Comparison of ENCODE assay signal across 12 cellular contexts in the genomic region with DNA sequence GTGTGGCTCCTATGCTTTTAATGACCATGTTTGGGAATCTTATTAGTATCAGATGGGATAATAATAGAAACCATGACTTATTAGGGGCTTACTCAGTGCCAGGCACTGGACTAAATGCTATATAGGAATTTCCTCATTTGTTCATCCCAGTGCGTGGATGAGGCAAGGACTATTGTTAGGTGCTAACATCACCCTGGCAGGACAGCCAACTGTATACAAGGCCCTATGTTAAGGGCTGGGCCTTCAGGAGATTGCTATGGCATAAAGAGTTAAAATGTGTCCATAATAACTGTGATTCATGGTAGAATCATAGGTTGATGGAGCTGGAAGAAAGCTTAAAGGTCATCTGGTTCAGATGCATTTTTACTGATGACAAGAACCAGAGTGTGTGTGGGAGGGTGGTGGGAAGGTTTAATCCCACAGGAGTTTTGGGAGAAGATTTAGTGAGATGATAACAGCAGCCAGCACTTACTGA. TPM values are rescaled to one million over a fixed set of nuclear protein-coding genes. Genes with fewer than 3 reads are reported as not detected.
A peak's percentile ranks its signal among the peaks of the same experiment; 100 is the strongest.
DNase-seq lines count a peak whose midpoint lies in the region; ATAC-seq, FAIRE-seq and TF ChIP-seq lines count a peak whose summit lies in the region.
"Had no signal": no experiment of that assay in that cellular context is flagged by ENCODE, and none has a peak within 500 bp of the region (broad histone marks: within the 10 kb centered on the region; RNA-seq: fewer than 3 reads in every experiment).

No MANE protein-coding gene starts in this region.

- H3K4me2 ChIP-seq in astrocyte (ENCODE audit: low read length): peak overlapping the region; percentile 69

- H3K4me1 Mint-ChIP-seq in astrocyte (ENCODE audit: low read depth, unreplicated experiment): peaks cover 46% of the 10 kb centered on the region

- intact Hi-C loops in left ventricle myocardium superior (cut with micrococcal nuclease) (no loop called here), stomach (cut with DNase I; ENCODE audit: low total_unique reads) (no loop called here)

- H3K36me3 ChIP-seq in astrocyte (ENCODE audit: insufficient read depth, low read length) (no peaks in the 10 kb centered on the region), stomach (no peaks in the 10 kb centered on the region)

- H3K27me3 ChIP-seq in astrocyte (ENCODE audit: insufficient read depth, low read length) (no peaks in the 10 kb centered on the region), stomach (no peaks in the 10 kb centered on the region)

- DNase-seq in HCEC 1CT (peak; percentile 89), astrocyte (ENCODE audit: low read depth) (peak; percentile 83), left ventricle myocardium superior (no peak), stomach (no peak), DMS79 treated with DMSO at 0.1 percent for 48 hours (lab: John Stamatoyannopoulos, UW) (no peak), ureter (ENCODE audit: low spot score) (no peak), putamen (ENCODE audit: low spot score) (no peak), NOMO-1 (lab: John Stamatoyannopoulos, UW; ENCODE audit: unreplicated experiment in 2 of 2) (no peak)
- DNase-seq: islet precursor cell, NCI-H1105 treated with DMSO at 0.1 percent for 48 hours, retina had no signal

- H4K20me1 ChIP-seq in astrocyte (ENCODE audit: insufficient read depth, low read length): no peaks in the 10 kb centered on the region

- H3K27me3 Mint-ChIP-seq in astrocyte (ENCODE audit: low read depth, unreplicated experiment): no peaks in the 10 kb centered on the region

- no peaks in the 10 kb centered on the region for H3K9me3 ChIP-seq in astrocyte (ENCODE audit: insufficient read depth, low read depth, low read length)
- no peaks in the 10 kb centered on the region for H3K9me3 ChIP-seq in stomach

- no peak for TF ChIP-seq POLR2A in stomach (IDR thresholded peaks at IDR 0.05)

- FAIRE-seq in astrocyte (lab: Jason Lieb, UNC): peak; percentile 82
- FAIRE-seq: D721Med had no signal

- H3K4me3 Mint-ChIP-seq in astrocyte (ENCODE audit: unreplicated experiment): no peak overlapping the region

- peaks cover 43% of the 10 kb centered on the region for H3K4me1 ChIP-seq in astrocyte (ENCODE audit: insufficient read depth, low read length)
- peaks cover 32 to 55% (median 39%) of the 10 kb centered on the region in 4 donors for H3K4me1 ChIP-seq in stomach

- peak overlapping the region; percentile 95 for H3K27ac Mint-ChIP-seq in astrocyte (ENCODE audit: unreplicated experiment)

- WGBS in stomach, 5 donors: 77 to 88% (median 85%) methylated on average over 1 of the region's 1 CpG

- H2AFZ ChIP-seq in astrocyte (ENCODE audit: low read depth, low read length): no peak overlapping the region

- no peaks in the 10 kb centered on the region for H3K9me3 Mint-ChIP-seq in astrocyte (ENCODE audit: unreplicated experiment)

- peaks cover 11% of the 10 kb centered on the region for H3K79me2 ChIP-seq in astrocyte (ENCODE audit: insufficient read depth, low read length)

- H3K4me3 ChIP-seq in astrocyte (ENCODE audit: insufficient read depth, low read depth, low read length) (no peak overlapping the region), stomach (no peak overlapping the region)

- peak; percentile 17 for ATAC-seq in left ventricle myocardium superior

- TF ChIP-seq EP300 in stomach (IDR thresholded peaks at IDR 0.05): no peak

- peaks cover 2% of the 10 kb centered on the region for H3K36me3 Mint-ChIP-seq in astrocyte (ENCODE audit: low read depth, unreplicated experiment)

- peak overlapping the region; percentile 66 for H3K9ac ChIP-seq in astrocyte (ENCODE audit: low read length)

- TF ChIP-seq CTCF in astrocyte (IDR thresholded peaks at IDR 0.05; ENCODE audit: insufficient read depth, low read depth, low read length): no peak
- no peak for TF ChIP-seq CTCF in stomach (IDR thresholded peaks at IDR 0.05)

- peak overlapping the region; percentile 86 for H3K27ac ChIP-seq in astrocyte (ENCODE audit: low read depth, low read length)
- peak overlapping the region in 4 of 5 donors; percentile 96 to 99 (median 98) for H3K27ac ChIP-seq in stomach

RNA-seq across cellular contexts. Expression of a gene that starts 4.7 kb away (rescaled TPM):
- total RNA-seq in astrocyte: 38.6 and 49.5 TPM in 2 replicates
- 45.1 TPM for total RNA-seq in left ventricle myocardium superior
- total RNA-seq in stomach: 10 to 100 TPM; 18.1 to 92.0 (median 31.2) TPM
- 10 to 100 TPM in 1 of 3 donors, 1 to 10 TPM in 2; 8.2 to 13.3 (median 9.9) TPM for polyA plus RNA-seq in stomach
- total RNA-seq in ureter: 91.5 TPM

RNA-seq across cellular contexts. Expression of a gene that starts 43.3 kb away (rescaled TPM):
- total RNA-seq in astrocyte (15.4 and 19.0 TPM in 2 replicates), left ventricle myocardium superior (9.9 TPM), stomach (100 to 1,000 TPM in 1 of 5 donors, 10 to 100 TPM in 3, 1 to 10 TPM in 1; 6.4 to 151 (median 25.0) TPM), ureter (45.3 TPM)
- polyA plus RNA-seq in stomach: 10 to 100 TPM in 1 of 3 donors, 1 to 10 TPM in 2; 8.7 to 17.1 (median 9.2) TPM

Comparison
In these comparisons a context has a peak if more than half of its experiments do, and no peak if none do; other contexts are left out.
1. DNase-seq: peak in HCEC 1CT (single experiment) and astrocyte (single experiment); none in left ventricle myocardium superior (single experiment), stomach (single experiment), DMS79 treated with DMSO at 0.1 percent for 48 hours (single experiment), ureter (single experiment), putamen (single experiment) and NOMO-1 (0 of 2).